ENCODE assay signal across 11 cellular contexts in the genomic region with DNA sequence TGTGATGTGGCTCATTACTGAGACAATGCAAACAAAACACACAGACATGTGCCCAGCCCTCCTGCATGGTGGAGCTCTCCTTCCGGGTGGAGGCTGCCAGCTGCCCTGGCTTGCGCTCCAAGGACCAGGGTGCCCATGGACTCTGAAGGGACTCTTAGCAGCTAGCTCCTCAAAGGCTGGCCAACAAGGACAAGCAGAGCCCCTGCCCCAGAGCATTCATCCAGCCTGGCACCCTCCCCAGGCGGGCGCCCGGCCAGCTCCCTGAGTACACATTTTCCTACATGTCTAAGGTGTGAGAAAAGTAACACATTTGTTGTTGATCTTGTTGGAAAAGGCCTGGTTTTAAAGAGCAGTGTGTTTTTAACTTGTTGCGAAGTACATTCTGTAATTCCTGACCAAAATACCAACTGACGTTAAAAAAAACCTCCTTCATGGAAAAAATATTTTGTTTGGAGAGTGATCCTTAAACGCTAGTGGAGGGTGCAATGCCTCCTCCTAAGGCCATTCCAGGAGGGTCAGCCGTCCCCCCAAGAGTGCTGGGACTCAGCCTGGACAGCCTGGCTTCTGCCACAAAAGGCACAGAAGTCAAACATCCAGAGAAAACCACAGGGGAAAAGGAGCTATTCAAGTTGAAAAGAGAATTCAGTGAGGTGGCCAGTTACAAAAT.
DNase-seq lines count a peak whose midpoint lies in the region; ATAC-seq and TF ChIP-seq lines count a peak whose summit lies in the region.
"Had no signal": no experiment of that assay in that cellular context is flagged by ENCODE, and none has a peak within 500 bp of the region (broad histone marks: within the 10 kb centered on the region; RNA-seq: fewer than 3 reads in every experiment).

No MANE protein-coding gene starts in this region.

- H3K9me3 Mint-ChIP-seq in T-cell = no peaks in the 10 kb centered on the region
- H3K9me3 Mint-ChIP-seq: stimulated activated memory B cell treated with anti-CD40 and anti-IgM and Interleukin-4, amounts not matched to agents 10 μg/mL and 1 μg/mL and 100 μg/mL, for 72 hours had no signal

- peaks cover 0 to 6% (median 0%) of the 10 kb centered on the region in 3 donors for H3K4me1 Mint-ChIP-seq in T-cell

- DNase-seq in A673 (ENCODE audit: low spot score) (no peak), adipocyte (ENCODE audit: low read depth) (peak; percentile 42), ovary (peak; percentile 78 to 93 (median 81)), T-cell (no peak), Kasumi-1 (lab: John Stamatoyannopoulos, UW) (no peak)
- DNase-seq in stimulated activated CD4-positive, alpha-beta T cell treated with anti-CD3 and anti-CD28 coated beads, Interleukin-12 subunit alpha, Interleukin-12 subunit beta, amount 100 ng/mL, for 4 hours = no peak
- DNase-seq: activated T-cell treated with anti-CD3 and anti-CD28 coated beads, Interleukin-2, amount 50 U/mL, for 48 hours had no signal

- H3K9ac ChIP-seq in adipocyte (ENCODE audit: low read length) = peak overlapping the region; percentile 26

- 10 to 29% methylated on average over 4 to 6 of the region's 9 CpGs for WGBS in gastroesophageal sphincter (ENCODE audit: low coverage in 1 of 2), 2 donors
- 10 to 26% (median 15%) methylated on average over 9 of the region's 9 CpGs for WGBS in ovary, 3 donors

- no peaks in the 10 kb centered on the region for H3K36me3 Mint-ChIP-seq in T-cell
- H3K36me3 Mint-ChIP-seq: stimulated activated memory B cell treated with anti-CD40 and anti-IgM and Interleukin-4, amounts not matched to agents 10 μg/mL and 1 μg/mL and 100 μg/mL, for 72 hours had no signal

- H3K4me3 ChIP-seq in A673 (ENCODE audit: low read depth, low read length, poor library complexity, severe bottlenecking) (no peak overlapping the region), adipocyte (ENCODE audit: low read length) (no peak overlapping the region), gastroesophageal sphincter (no peak overlapping the region), ovary (no peak overlapping the region)
- H3K4me3 ChIP-seq: A549 had no signal

- no peaks in the 10 kb centered on the region for H3K27me3 ChIP-seq in A673 (replicated peaks; ENCODE audit: insufficient read depth, low read depth, low read length, poor library complexity)
- H3K27me3 ChIP-seq in adipocyte (replicated peaks; ENCODE audit: control insufficient read depth, insufficient read depth, low read length) = no peaks in the 10 kb centered on the region
- no peaks in the 10 kb centered on the region for H3K27me3 ChIP-seq in gastroesophageal sphincter
- no peaks in the 10 kb centered on the region for H3K27me3 ChIP-seq in ovary

- ATAC-seq in gastroesophageal sphincter = peak; percentile 55
- no peak for ATAC-seq in T-cell (replicated peaks in 1 of 4)
- no peak for ATAC-seq in HG03354 (IDR thresholded peaks at IDR 0.05; ENCODE audit: poor library complexity, severe bottlenecking, unreplicated experiment)
- ATAC-seq: A549; stimulated activated memory B cell treated with anti-CD40 and anti-IgM and Interleukin-4, amounts not matched to agents 10 μg/mL and 1 μg/mL and 100 μg/mL, for 72 hours had no signal

- BruUV-seq in A673 (replicated peaks; lab: Mats Ljungman, UMichigan) = no TSS peak

- no peak overlapping the region for H3K4me3 Mint-ChIP-seq in T-cell
- H3K4me3 Mint-ChIP-seq: stimulated activated memory B cell treated with anti-CD40 and anti-IgM and Interleukin-4, amounts not matched to agents 10 μg/mL and 1 μg/mL and 100 μg/mL, for 72 hours had no signal

- CTCF ChIA-PET in A673 (lab: Charles Lee) (no interaction called here), T-cell (lab: Charles Lee) (no interaction called here)

- peak overlapping the region; percentile 68 for H3K27ac ChIP-seq in A673 (ENCODE audit: low read depth, low read length, poor library complexity, severe bottlenecking)
- H3K27ac ChIP-seq in gastroesophageal sphincter = peak overlapping the region; percentile 86 to 96 (median 94)
- H3K27ac ChIP-seq in ovary = peak overlapping the region; percentile 65 to 76

- POLR2A ChIA-PET in A673 (lab: Charles Lee; ENCODE audit: low non-redundant PET) = no interaction called here
- POLR2A ChIA-PET in T-cell (lab: Charles Lee) = no interaction called here

- H3K9me3 ChIP-seq in A673 (ENCODE audit: low read depth, low read length, poor library complexity, severe bottlenecking) (no peaks in the 10 kb centered on the region), adipocyte (ENCODE audit: control insufficient read depth, low read length) (no peaks in the 10 kb centered on the region), gastroesophageal sphincter (no peaks in the 10 kb centered on the region), ovary (no peaks in the 10 kb centered on the region)
- H3K9me3 ChIP-seq: A549 had no signal

- TF ChIP-seq POLR2A in gastroesophageal sphincter (IDR thresholded peaks at IDR 0.05) (no peak), ovary (IDR thresholded peaks at IDR 0.05) (no peak)

- H3K4me1 ChIP-seq in A673 (ENCODE audit: insufficient read depth, low read length, poor library complexity, severe bottlenecking) (peaks cover 16% of the 10 kb centered on the region), adipocyte (ENCODE audit: control insufficient read depth, insufficient read depth, low read length) (peaks cover 45% of the 10 kb centered on the region), gastroesophageal sphincter (peaks cover 5 to 73% (median 33%) of the 10 kb centered on the region in 3 donors), ovary (ENCODE audit: insufficient read depth) (peaks cover 13% of the 10 kb centered on the region)

- H3K36me3 ChIP-seq in A673 (ENCODE audit: insufficient read depth, low read length, poor library complexity, severe bottlenecking) (no peaks in the 10 kb centered on the region), adipocyte (ENCODE audit: control insufficient read depth, insufficient read depth, low read length, severe bottlenecking) (no peaks in the 10 kb centered on the region), gastroesophageal sphincter (no peaks in the 10 kb centered on the region), ovary (no peaks in the 10 kb centered on the region)

- no peak overlapping the region for H3K27ac Mint-ChIP-seq in T-cell
- H3K27ac Mint-ChIP-seq: stimulated activated memory B cell treated with anti-CD40 and anti-IgM and Interleukin-4, amounts not matched to agents 10 μg/mL and 1 μg/mL and 100 μg/mL, for 72 hours had no signal

- TF ChIP-seq EP300 in gastroesophageal sphincter (IDR thresholded peaks at IDR 0.05) (peak; percentile 79), ovary (IDR thresholded peaks at IDR 0.05) (no peak)

- TF ChIP-seq CTCF in A673 (conservative IDR thresholded peaks at IDR 0.05; ENCODE audit: low read depth, low read length) (no peak), gastroesophageal sphincter (IDR thresholded peaks at IDR 0.05) (no peak), ovary (IDR thresholded peaks at IDR 0.05) (no peak)

- intact Hi-C loops in A673 (cut with micrococcal nuclease; ENCODE audit: unreplicated experiment) = no loop called here
- intact Hi-C loops in ovary (cut with DNase I) = no loop called here

- peaks cover 16 to 35% of the 10 kb centered on the region in 2 donors for H3K27me3 Mint-ChIP-seq in T-cell

Comparison
In these comparisons a context has a peak if more than half of its experiments do, and no peak if none do; other contexts are left out.
1. DNase-seq: peak in adipocyte (single experiment) and ovary (5 of 5); none in A673 (single experiment), stimulated activated CD4-positive, alpha-beta T cell treated with anti-CD3 and anti-CD28 coated beads, Interleukin-12 subunit alpha, Interleukin-12 subunit beta, amount 100 ng/mL, for 4 hours (single experiment), T-cell (0 of 34) and Kasumi-1 (0 of 2).
2. Peak in every context shown above with its lines, with median percentiles within 50 percentile points of each other: H3K27ac ChIP-seq.